Comparison of ENCODE assay signal across 8 cellular contexts in the genomic region with DNA sequence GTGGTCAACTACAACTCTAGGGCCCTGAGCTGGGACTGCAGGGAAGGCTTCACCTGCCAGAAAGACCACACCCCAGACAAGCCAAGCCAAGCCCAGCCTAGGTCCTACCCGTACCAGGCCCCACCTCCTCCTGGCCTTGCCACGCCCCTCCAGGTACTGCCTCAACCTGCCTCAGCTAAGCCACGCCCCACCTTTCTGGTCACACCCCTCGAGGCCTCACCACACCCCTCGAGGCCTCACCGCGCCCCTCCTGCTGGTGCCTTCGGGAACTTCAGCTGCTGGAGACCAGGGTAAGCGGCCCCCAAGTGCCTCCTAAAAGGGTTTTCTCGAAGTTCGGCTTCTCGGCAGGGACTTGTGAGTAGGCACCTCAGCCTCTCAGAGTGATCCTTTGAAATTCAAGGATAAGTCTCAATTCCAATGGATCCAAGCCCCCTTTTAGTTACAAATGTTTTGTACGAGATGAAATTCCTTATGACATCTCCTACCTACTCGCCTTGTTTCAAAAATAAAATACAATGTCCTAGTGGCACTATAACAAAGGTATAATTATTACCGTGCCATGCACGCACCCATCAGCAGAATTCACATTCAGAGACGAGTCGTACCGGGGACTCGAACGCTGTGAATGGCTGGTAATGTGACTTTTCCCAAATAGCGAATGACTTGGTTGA.
DNase-seq lines count a peak whose midpoint lies in the region; ATAC-seq, FAIRE-seq and TF ChIP-seq lines count a peak whose summit lies in the region.

No MANE protein-coding gene starts in this region.

- CTCF ChIA-PET in H1 (lab: Charles Lee; ENCODE audit: partially characterized antibody) = interaction anchor here (0.6 to 2.5 kb wide), 13 partner anchors 10 to 997 kb away, joined by 3 to 16 read pairs (median 3); no protein-coding TSS in a partner anchor

- H2BK12ac ChIP-seq in H1 (ENCODE audit: low read depth, low read length) = no peak overlapping the region

- H3K9me3 ChIP-seq in H1 (ENCODE audit: insufficient read depth in 2 of 2, low read depth in 1 of 2, low read length in 1 of 2) = no peaks in the 10 kb centered on the region
- H3K9me3 ChIP-seq in psoas muscle = no peaks in the 10 kb centered on the region

- DNase-seq in AG09309 (ENCODE audit: low read depth) = no peak
- DNase-seq in NAMALWA (ENCODE audit: low spot score) = peak; percentile 80
- peak; percentile 98 to 99 for DNase-seq in H1 (ENCODE audit: low read depth in 1 of 2, low spot score in 2 of 2)
- DNase-seq in psoas muscle = peak; percentile 33 to 68
- DNase-seq in posterior cingulate gyrus = no peak

- peak; percentile 98 for FAIRE-seq in H1 (lab: Jason Lieb, UNC)

- H3K27me3 ChIP-seq in H1 (replicated peaks in 1 of 4; ENCODE audit: control insufficient read depth in 3 of 4, extremely low read depth in 1 of 4, insufficient read depth in 3 of 4, low read length in 3 of 4) (no peaks in the 10 kb centered on the region), psoas muscle (ENCODE audit: insufficient read depth in 3 of 3, low read length in 2 of 3) (no peaks in the 10 kb centered on the region)

- H2AK5ac ChIP-seq in H1 (ENCODE audit: low read depth, low read length) = no peak overlapping the region

- H4K5ac ChIP-seq in H1 (ENCODE audit: insufficient read length, low read depth, low read length) = no peak overlapping the region

- H3K27ac ChIP-seq in H1 (ENCODE audit: low read depth, low read length) (no peak overlapping the region), psoas muscle (no peak overlapping the region)

- H2BK15ac ChIP-seq in H1 (ENCODE audit: low read length) = no peak overlapping the region

- WGBS in H1 (ENCODE audit: extremely low coverage in 1 of 2, insufficient coverage in 1 of 2, insufficient read length in 1 of 2, insufficient replicate concordance in 2 of 2, low coverage in 1 of 2, low lambda C conversion rate in 2 of 2, missing lambda C conversion rate in 1 of 2), 2 experiments = 50% methylated on average over 21 of the region's 22 CpGs; no CpG with 5 or more reads in 1 of the 2 experiments
- 46 to 57% (median 51%) methylated on average over 20 to 22 of the region's 22 CpGs for WGBS in psoas muscle, 3 donors

- no peak overlapping the region for H4K8ac ChIP-seq in H1 (ENCODE audit: extremely low read depth, insufficient read depth, low read length)

- no peak overlapping the region for H3K4me2 ChIP-seq in H1 (ENCODE audit: insufficient read depth in 1 of 2, low read depth in 2 of 2, low read length in 2 of 2)

- TF ChIP-seq RAD21 in H1 (IDR thresholded peaks at IDR 0.05 in 1 of 2, conservative IDR thresholded peaks at IDR 0.05 in 1 of 2; ENCODE audit: low read depth in 2 of 2, low read length in 2 of 2) = peak; percentile 37 to 50

- H2AFZ ChIP-seq in H1 (ENCODE audit: low read length) = no peak overlapping the region

- 0 out of 2 replicates have a peak, but pooled peaks cover 2% of the 10 kb centered on the region for H3K23me2 ChIP-seq in H1 (ENCODE audit: low read depth, low read length)

- no peaks in the 10 kb centered on the region for H3K79me1 ChIP-seq in H1 (ENCODE audit: low read depth, low read length)

- no peak for TF ChIP-seq EP300 in H1 (IDR thresholded peaks at IDR 0.05; ENCODE audit: borderline replicate concordance in 1 of 2, low read depth in 2 of 2, low read length in 2 of 2)

- TF ChIP-seq CTCF in AG09309 (IDR thresholded peaks at IDR 0.05; ENCODE audit: control insufficient read depth, insufficient read depth, low read depth, low read length, missing control alignments) = peak; percentile 16
- TF ChIP-seq CTCF in H1 (IDR thresholded peaks at IDR 0.05; ENCODE audit: control extremely low read depth in 1 of 3, insufficient read depth in 1 of 3, low read depth in 1 of 3, low read length in 3 of 3) = peak; percentile 67 to 89 (median 77)
- TF ChIP-seq CTCF in psoas muscle (IDR thresholded peaks at IDR 0.05) = peak; percentile 36

- H3K79me2 ChIP-seq in H1 (ENCODE audit: control insufficient read depth in 1 of 2, insufficient read depth in 2 of 2, low read length in 2 of 2) = no peaks in the 10 kb centered on the region

- intact Hi-C loops in psoas muscle (cut with DNase I) (loop anchor here (10.0 kb wide), 2 partner anchors 1018 to 1388 kb away; no protein-coding TSS in a partner anchor), posterior cingulate gyrus (cut with DNase I) (no loop called here)

- H2BK5ac ChIP-seq in H1 (ENCODE audit: low read depth, low read length) = no peak overlapping the region

- POLR2A ChIA-PET in H1 (lab: Charles Lee; ENCODE audit: partially characterized antibody) = no interaction called here

- no peaks in the 10 kb centered on the region for H4K20me1 ChIP-seq in H1 (replicated peaks in 1 of 2; ENCODE audit: control insufficient read depth in 1 of 2, insufficient read depth in 2 of 2, low read length in 2 of 2)

- no peak overlapping the region for H3K9ac ChIP-seq in H1 (replicated peaks in 1 of 4; ENCODE audit: extremely low read depth in 1 of 4, low read depth in 3 of 4, low read length in 3 of 4)

- no peak overlapping the region for H3K56ac ChIP-seq in H1 (replicated peaks; ENCODE audit: insufficient read length, low read depth, low read length)

- no peak overlapping the region for H3K23ac ChIP-seq in H1 (ENCODE audit: insufficient read length)

- H3K4me3 ChIP-seq in AG09309 (ENCODE audit: control insufficient read depth, low read depth, low read length) = no peak overlapping the region
- H3K4me3 ChIP-seq in H1 (ENCODE audit: extremely low read depth in 1 of 4, insufficient read depth in 2 of 4, low read depth in 3 of 4, low read length in 4 of 4) = no peak overlapping the region
- no peak overlapping the region for H3K4me3 ChIP-seq in psoas muscle

- no peak overlapping the region for H2BK20ac ChIP-seq in H1 (ENCODE audit: low read length)

- H3K4me1 ChIP-seq in H1 (replicated peaks in 1 of 4; ENCODE audit: control insufficient read depth in 3 of 4, insufficient read depth in 4 of 4, low read length in 3 of 4) = peaks cover 6 to 11% (median 7%) of the 10 kb centered on the region in 4 experiments; a peak in 6 of 7 replicates
- H3K4me1 ChIP-seq in psoas muscle = peaks cover 13% of the 10 kb centered on the region

- H4K91ac ChIP-seq in H1 (replicated peaks; ENCODE audit: insufficient read length, low read length) = no peak overlapping the region

- H3K4ac ChIP-seq in H1 (replicated peaks; ENCODE audit: insufficient read length, low read depth, low read length) = no peak overlapping the region

- no peak overlapping the region for H3K14ac ChIP-seq in H1 (ENCODE audit: insufficient read length)

- H3K36me3 ChIP-seq in H1 (ENCODE audit: control insufficient read depth in 2 of 4, insufficient read depth in 4 of 4, low read length in 3 of 4) (no peaks in the 10 kb centered on the region), psoas muscle (ENCODE audit: insufficient read depth in 1 of 2, low read depth in 1 of 2) (peaks cover 0 to 28% of the 10 kb centered on the region in 2 donors)

- ATAC-seq in GM19043 (IDR thresholded peaks at IDR 0.05; ENCODE audit: low read depth, unreplicated experiment) = peak; percentile 53
- ATAC-seq in psoas muscle = peak; percentile 29 to 60 (median 54)
- ATAC-seq in GM21367 (IDR thresholded peaks at IDR 0.05; ENCODE audit: unreplicated experiment) = no peak
- ATAC-seq in HG03457 (IDR thresholded peaks at IDR 0.05; ENCODE audit: unreplicated experiment) = no peak

- H2BK120ac ChIP-seq in H1 (replicated peaks; ENCODE audit: low read depth, low read length) = no peak overlapping the region

- H3K18ac ChIP-seq in H1 (ENCODE audit: extremely low read depth, low read length) = no peak overlapping the region

- no peak for TF ChIP-seq POLR2A in H1 (IDR thresholded peaks at IDR 0.05; ENCODE audit: control extremely low read depth in 1 of 2, low read depth in 2 of 2, low read length in 2 of 2)

TF ChIP-seq in H1, 55 proteins besides CTCF, POLR2A, EP300 and RAD21:
- TF ChIP-seq ASH2L (IDR thresholded peaks at IDR 0.05; ENCODE audit: low read length) (peak; percentile 38), TAF7 (optimal IDR thresholded peaks at IDR 0.05; ENCODE audit: borderline replicate concordance, low read depth, low read length) (no peak)
- TF ChIP-seq, protein P1, sequence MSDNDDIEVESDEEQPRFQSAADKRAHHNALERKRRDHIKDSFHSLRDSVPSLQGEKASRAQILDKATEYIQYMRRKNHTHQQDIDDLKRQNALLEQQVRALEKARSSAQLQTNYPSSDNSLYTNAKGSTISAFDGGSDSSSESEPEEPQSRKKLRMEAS (IDR thresholded peaks at IDR 0.05) = peak; percentile 65; the same call in 1 of the 2 replicates

Comparison
In these comparisons a context has a peak if more than half of its experiments do, and no peak if none do; other contexts are left out.
1. DNase-seq: peak in NAMALWA (single experiment), H1 (2 of 2) and psoas muscle (2 of 2); none in AG09309 (single experiment) and posterior cingulate gyrus (0 of 10).
2. CTCF ChIP-seq: peak in every context shown above with its lines; median percentile 77 in H1; 36 in psoas muscle; 16 in AG09309.
3. ATAC-seq: peak in GM19043 (single experiment) and psoas muscle (4 of 4); none in GM21367 (single experiment) and HG03457 (single experiment).